In the genomic region with DNA sequence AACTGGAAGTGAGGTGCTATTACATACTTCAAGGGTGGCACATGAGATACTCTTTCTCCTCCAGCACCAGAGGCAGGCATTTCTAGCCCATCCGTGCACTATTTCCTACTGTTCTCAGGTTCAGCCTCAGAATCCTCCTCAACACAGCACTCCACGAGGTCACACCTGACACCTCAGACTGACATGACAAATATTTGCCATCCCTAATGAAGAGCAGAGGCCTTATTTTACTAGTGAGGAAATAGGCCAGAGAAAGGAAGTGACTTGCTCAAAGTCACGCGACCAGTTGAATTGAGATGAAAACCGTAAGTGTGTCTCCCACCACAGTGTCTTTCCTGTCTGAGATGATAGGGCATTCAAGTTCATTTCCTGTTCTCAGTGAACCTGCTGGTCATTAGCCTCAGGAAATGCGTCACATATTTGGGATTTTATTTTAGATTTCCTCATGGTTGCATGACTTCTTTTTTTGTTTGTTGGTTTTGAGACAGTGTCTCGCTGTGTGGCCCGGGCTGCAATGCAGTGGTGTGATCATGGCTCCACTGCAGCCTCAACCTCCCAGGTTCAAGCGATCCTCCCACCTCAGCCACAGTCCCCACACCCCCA, we compare ENCODE assay signal across 1 cellular context.
TF ChIP-seq lines count a peak whose summit lies in the region.

No MANE protein-coding gene starts in this region.

TF ChIP-seq in GM12878, 131 proteins besides CTCF, POLR2A, EP300 and RAD21 (continued from another document and continues in another):
- TF ChIP-seq, protein P1, sequence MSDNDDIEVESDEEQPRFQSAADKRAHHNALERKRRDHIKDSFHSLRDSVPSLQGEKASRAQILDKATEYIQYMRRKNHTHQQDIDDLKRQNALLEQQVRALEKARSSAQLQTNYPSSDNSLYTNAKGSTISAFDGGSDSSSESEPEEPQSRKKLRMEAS (IDR thresholded peaks at IDR 0.05; ENCODE audit: low read depth, low read length) = no peak
- TF ChIP-seq, protein P2, sequence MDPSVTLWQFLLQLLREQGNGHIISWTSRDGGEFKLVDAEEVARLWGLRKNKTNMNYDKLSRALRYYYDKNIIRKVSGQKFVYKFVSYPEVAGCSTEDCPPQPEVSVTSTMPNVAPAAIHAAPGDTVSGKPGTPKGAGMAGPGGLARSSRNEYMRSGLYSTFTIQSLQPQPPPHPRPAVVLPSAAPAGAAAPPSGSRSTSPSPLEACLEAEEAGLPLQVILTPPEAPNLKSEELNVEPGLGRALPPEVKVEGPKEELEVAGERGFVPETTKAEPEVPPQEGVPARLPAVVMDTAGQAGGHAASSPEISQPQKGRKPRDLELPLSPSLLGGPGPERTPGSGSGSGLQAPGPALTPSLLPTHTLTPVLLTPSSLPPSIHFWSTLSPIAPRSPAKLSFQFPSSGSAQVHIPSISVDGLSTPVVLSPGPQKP (IDR thresholded peaks at IDR 0.05; ENCODE audit: low read depth, low read length) = no peak
- TF ChIP-seq KLF5 (IDR thresholded peaks at IDR 0.05; ENCODE audit: partially characterized antibody) = no peak
- peak; percentile 77 for TF ChIP-seq CREB1 (IDR thresholded peaks at IDR 0.05; ENCODE audit: low read depth)
- peak in 1 of 2 experiments; percentile 84; a peak in 2 of 4 replicates for TF ChIP-seq ETV6 (conservative IDR thresholded peaks at IDR 0.05 in 1 of 2, IDR thresholded peaks at IDR 0.05 in 1 of 2; ENCODE audit: borderline replicate concordance in 1 of 2, low read depth in 1 of 2)
- TF ChIP-seq SP1 (IDR thresholded peaks at IDR 0.05; ENCODE audit: low read depth, low read length) = no peak
- TF ChIP-seq ATF7 (IDR thresholded peaks at IDR 0.05; ENCODE audit: low read depth) = peak; percentile 53; the same call in 1 of the 2 replicates
- TF ChIP-seq, protein P3, sequence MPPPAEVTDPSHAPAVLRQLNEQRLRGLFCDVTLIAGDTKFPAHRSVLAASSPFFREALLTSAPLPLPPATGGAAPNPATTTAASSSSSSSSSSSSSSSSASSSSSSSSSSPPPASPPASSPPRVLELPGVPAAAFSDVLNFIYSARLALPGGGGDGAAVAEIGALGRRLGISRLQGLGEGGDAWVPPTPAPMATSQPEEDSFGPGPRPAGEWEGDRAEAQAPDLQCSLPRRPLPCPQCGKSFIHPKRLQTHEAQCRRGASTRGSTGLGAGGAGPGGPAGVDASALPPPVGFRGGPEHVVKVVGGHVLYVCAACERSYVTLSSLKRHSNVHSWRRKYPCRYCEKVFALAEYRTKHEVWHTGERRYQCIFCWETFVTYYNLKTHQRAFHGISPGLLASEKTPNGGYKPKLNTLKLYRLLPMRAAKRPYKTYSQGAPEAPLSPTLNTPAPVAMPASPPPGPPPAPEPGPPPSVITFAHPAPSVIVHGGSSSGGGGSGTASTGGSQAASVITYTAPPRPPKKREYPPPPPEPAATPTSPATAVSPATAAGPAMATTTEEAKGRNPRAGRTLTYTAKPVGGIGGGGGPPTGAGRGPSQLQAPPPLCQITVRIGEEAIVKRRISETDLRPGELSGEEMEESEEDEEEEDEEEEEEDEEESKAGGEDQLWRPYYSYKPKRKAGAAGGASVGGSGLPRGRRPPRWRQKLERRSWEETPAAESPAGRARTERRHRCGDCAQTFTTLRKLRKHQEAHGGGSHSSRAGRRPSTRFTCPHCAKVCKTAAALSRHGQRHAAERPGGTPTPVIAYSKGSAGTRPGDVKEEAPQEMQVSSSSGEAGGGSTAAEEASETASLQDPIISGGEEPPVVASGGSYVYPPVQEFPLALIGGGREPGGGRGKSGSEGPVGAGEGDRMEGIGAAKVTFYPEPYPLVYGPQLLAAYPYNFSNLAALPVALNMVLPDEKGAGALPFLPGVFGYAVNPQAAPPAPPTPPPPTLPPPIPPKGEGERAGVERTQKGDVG (CRISPR knock-in tag; IDR thresholded peaks at IDR 0.05) = no peak
- TF ChIP-seq NFXL1 (IDR thresholded peaks at IDR 0.05; ENCODE audit: borderline replicate concordance) = no peak
- no peak for TF ChIP-seq SRF (IDR thresholded peaks at IDR 0.05; ENCODE audit: low read depth in 2 of 2, low read length in 2 of 2)
- TF ChIP-seq ZNF207 (IDR thresholded peaks at IDR 0.05; ENCODE audit: borderline replicate concordance) = peak; percentile 40; the same call in 1 of the 2 replicates
- peak; percentile 25; the same call in 1 of the 2 replicates for TF ChIP-seq CREM (IDR thresholded peaks at IDR 0.05; ENCODE audit: low read depth)
- no peak for TF ChIP-seq SMC3 (IDR thresholded peaks at IDR 0.05; ENCODE audit: borderline replicate concordance, low read length)
- no peak for TF ChIP-seq CHD4 (IDR thresholded peaks at IDR 0.05)
- no peak for TF ChIP-seq EED (IDR thresholded peaks at IDR 0.05; ENCODE audit: low read depth)
- TF ChIP-seq SREBF2 (IDR thresholded peaks at IDR 0.05; ENCODE audit: low read length) = no peak
- 0 out of 2 replicates have a peak, but pooled peaks have one; percentile 3 for TF ChIP-seq MEF2A (IDR thresholded peaks at IDR 0.05; ENCODE audit: insufficient read depth, low read depth, low read length)
- TF ChIP-seq, protein P4, sequence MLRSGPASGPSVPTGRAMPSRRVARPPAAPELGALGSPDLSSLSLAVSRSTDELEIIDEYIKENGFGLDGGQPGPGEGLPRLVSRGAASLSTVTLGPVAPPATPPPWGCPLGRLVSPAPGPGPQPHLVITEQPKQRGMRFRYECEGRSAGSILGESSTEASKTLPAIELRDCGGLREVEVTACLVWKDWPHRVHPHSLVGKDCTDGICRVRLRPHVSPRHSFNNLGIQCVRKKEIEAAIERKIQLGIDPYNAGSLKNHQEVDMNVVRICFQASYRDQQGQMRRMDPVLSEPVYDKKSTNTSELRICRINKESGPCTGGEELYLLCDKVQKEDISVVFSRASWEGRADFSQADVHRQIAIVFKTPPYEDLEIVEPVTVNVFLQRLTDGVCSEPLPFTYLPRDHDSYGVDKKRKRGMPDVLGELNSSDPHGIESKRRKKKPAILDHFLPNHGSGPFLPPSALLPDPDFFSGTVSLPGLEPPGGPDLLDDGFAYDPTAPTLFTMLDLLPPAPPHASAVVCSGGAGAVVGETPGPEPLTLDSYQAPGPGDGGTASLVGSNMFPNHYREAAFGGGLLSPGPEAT (IDR thresholded peaks at IDR 0.05; ENCODE audit: low read depth) = no peak
- TF ChIP-seq TCF7 (IDR thresholded peaks at IDR 0.05; ENCODE audit: borderline replicate concordance) = no peak
- TF ChIP-seq BACH1 (IDR thresholded peaks at IDR 0.05; ENCODE audit: borderline replicate concordance) = no peak
- no peak for TF ChIP-seq MYB (IDR thresholded peaks at IDR 0.05; ENCODE audit: borderline replicate concordance, low read depth, low read length)
- no peak for TF ChIP-seq STAT3 (IDR thresholded peaks at IDR 0.05; ENCODE audit: low read depth, low read length)
- TF ChIP-seq, protein P5, sequence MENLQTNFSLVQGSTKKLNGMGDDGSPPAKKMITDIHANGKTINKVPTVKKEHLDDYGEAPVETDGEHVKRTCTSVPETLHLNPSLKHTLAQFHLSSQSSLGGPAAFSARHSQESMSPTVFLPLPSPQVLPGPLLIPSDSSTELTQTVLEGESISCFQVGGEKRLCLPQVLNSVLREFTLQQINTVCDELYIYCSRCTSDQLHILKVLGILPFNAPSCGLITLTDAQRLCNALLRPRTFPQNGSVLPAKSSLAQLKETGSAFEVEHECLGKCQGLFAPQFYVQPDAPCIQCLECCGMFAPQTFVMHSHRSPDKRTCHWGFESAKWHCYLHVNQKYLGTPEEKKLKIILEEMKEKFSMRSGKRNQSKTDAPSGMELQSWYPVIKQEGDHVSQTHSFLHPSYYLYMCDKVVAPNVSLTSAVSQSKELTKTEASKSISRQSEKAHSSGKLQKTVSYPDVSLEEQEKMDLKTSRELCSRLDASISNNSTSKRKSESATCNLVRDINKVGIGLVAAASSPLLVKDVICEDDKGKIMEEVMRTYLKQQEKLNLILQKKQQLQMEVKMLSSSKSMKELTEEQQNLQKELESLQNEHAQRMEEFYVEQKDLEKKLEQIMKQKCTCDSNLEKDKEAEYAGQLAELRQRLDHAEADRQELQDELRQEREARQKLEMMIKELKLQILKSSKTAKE (IDR thresholded peaks at IDR 0.05; ENCODE audit: low read depth, poor library complexity, severe bottlenecking) = no peak
- TF ChIP-seq, protein P6, sequence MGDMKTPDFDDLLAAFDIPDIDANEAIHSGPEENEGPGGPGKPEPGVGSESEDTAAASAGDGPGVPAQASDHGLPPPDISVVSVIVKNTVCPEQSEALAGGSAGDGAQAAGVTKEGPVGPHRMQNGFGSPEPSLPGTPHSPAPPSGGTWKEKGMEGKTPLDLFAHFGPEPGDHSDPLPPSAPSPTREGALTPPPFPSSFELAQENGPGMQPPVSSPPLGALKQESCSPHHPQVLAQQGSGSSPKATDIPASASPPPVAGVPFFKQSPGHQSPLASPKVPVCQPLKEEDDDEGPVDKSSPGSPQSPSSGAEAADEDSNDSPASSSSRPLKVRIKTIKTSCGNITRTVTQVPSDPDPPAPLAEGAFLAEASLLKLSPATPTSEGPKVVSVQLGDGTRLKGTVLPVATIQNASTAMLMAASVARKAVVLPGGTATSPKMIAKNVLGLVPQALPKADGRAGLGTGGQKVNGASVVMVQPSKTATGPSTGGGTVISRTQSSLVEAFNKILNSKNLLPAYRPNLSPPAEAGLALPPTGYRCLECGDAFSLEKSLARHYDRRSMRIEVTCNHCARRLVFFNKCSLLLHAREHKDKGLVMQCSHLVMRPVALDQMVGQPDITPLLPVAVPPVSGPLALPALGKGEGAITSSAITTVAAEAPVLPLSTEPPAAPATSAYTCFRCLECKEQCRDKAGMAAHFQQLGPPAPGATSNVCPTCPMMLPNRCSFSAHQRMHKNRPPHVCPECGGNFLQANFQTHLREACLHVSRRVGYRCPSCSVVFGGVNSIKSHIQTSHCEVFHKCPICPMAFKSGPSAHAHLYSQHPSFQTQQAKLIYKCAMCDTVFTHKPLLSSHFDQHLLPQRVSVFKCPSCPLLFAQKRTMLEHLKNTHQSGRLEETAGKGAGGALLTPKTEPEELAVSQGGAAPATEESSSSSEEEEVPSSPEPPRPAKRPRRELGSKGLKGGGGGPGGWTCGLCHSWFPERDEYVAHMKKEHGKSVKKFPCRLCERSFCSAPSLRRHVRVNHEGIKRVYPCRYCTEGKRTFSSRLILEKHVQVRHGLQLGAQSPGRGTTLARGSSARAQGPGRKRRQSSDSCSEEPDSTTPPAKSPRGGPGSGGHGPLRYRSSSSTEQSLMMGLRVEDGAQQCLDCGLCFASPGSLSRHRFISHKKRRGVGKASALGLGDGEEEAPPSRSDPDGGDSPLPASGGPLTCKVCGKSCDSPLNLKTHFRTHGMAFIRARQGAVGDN (IDR thresholded peaks at IDR 0.05) = peak; percentile 70
- TF ChIP-seq, protein P7, sequence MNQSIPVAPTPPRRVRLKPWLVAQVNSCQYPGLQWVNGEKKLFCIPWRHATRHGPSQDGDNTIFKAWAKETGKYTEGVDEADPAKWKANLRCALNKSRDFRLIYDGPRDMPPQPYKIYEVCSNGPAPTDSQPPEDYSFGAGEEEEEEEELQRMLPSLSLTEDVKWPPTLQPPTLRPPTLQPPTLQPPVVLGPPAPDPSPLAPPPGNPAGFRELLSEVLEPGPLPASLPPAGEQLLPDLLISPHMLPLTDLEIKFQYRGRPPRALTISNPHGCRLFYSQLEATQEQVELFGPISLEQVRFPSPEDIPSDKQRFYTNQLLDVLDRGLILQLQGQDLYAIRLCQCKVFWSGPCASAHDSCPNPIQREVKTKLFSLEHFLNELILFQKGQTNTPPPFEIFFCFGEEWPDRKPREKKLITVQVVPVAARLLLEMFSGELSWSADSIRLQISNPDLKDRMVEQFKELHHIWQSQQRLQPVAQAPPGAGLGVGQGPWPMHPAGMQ (IDR thresholded peaks at IDR 0.05; ENCODE audit: borderline replicate concordance) = no peak
- TF ChIP-seq, protein P8, sequence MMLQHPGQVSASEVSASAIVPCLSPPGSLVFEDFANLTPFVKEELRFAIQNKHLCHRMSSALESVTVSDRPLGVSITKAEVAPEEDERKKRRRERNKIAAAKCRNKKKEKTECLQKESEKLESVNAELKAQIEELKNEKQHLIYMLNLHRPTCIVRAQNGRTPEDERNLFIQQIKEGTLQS (IDR thresholded peaks at IDR 0.05; ENCODE audit: borderline replicate concordance, extremely low read depth, low read depth, low read length) = no peak
- TF ChIP-seq HDGF (IDR thresholded peaks at IDR 0.05) = no peak
- peak; percentile 85 to 93 for TF ChIP-seq BHLHE40 (IDR thresholded peaks at IDR 0.05; ENCODE audit: borderline replicate concordance in 1 of 2, low read depth in 2 of 2, low read length in 1 of 2)
- TF ChIP-seq, protein P9, sequence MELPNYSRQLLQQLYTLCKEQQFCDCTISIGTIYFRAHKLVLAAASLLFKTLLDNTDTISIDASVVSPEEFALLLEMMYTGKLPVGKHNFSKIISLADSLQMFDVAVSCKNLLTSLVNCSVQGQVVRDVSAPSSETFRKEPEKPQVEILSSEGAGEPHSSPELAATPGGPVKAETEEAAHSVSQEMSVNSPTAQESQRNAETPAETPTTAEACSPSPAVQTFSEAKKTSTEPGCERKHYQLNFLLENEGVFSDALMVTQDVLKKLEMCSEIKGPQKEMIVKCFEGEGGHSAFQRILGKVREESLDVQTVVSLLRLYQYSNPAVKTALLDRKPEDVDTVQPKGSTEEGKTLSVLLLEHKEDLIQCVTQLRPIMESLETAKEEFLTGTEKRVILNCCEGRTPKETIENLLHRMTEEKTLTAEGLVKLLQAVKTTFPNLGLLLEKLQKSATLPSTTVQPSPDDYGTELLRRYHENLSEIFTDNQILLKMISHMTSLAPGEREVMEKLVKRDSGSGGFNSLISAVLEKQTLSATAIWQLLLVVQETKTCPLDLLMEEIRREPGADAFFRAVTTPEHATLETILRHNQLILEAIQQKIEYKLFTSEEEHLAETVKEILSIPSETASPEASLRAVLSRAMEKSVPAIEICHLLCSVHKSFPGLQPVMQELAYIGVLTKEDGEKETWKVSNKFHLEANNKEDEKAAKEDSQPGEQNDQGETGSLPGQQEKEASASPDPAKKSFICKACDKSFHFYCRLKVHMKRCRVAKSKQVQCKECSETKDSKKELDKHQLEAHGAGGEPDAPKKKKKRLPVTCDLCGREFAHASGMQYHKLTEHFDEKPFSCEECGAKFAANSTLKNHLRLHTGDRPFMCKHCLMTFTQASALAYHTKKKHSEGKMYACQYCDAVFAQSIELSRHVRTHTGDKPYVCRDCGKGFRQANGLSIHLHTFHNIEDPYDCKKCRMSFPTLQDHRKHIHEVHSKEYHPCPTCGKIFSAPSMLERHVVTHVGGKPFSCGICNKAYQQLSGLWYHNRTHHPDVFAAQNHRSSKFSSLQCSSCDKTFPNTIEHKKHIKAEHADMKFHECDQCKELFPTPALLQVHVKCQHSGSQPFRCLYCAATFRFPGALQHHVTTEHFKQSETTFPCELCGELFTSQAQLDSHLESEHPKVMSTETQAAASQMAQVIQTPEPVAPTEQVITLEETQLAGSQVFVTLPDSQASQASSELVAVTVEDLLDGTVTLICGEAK (IDR thresholded peaks at IDR 0.05; ENCODE audit: borderline replicate concordance) = no peak
- no peak for TF ChIP-seq RELA (IDR thresholded peaks at IDR 0.05; ENCODE audit: borderline replicate concordance, partially characterized antibody)
- TF ChIP-seq ASH2L (IDR thresholded peaks at IDR 0.05; ENCODE audit: borderline replicate concordance, low read depth) = no peak
- TF ChIP-seq CBX5 (IDR thresholded peaks at IDR 0.05; ENCODE audit: low read depth) = no peak
- TF ChIP-seq IKZF2 (IDR thresholded peaks at IDR 0.05) = 0 out of 4 replicates have a peak, but pooled peaks have one; percentile 14 to 34
- TF ChIP-seq EZH2 (IDR thresholded peaks at IDR 0.05; ENCODE audit: borderline replicate concordance, control insufficient read depth, low read depth, low read length) = no peak
